Comparison of ENCODE assay signal across 29 cellular contexts in genomic region chr5:166324372-166324771, GRCh38.
"Had no signal": no experiment of that assay in that cellular context is flagged by ENCODE, and none has a peak within 500 bp of the region (broad histone marks: within the 10 kb centered on the region; RNA-seq: fewer than 3 reads in every experiment).

No MANE protein-coding gene starts in this region.

- H3K4me3 ChIP-seq: coronary artery, dorsolateral prefrontal cortex, gastrocnemius medialis, hepatocyte, skin epidermis, testis, transverse colon had no signal

- H3K4me1 Mint-ChIP-seq: activated CD4-positive, alpha-beta T cell treated with anti-CD3 and anti-CD28 coated beads, Interleukin-2, amount 10 ng/mL, durations not matched to agents 24 days and 14 days; activated naive CD8-positive, alpha-beta T cell treated with anti-CD3 and anti-CD28 coated beads, Interleukin-2, amount 10 ng/mL, durations not matched to agents 7 days and 5 days; naive thymus-derived CD8-positive, alpha-beta T cell had no signal

- H3K4me3 Mint-ChIP-seq: activated CD4-positive, alpha-beta memory T cell treated with anti-CD3 and anti-CD28 coated beads for 36 hours; activated CD4-positive, alpha-beta T cell treated with anti-CD3 and anti-CD28 coated beads, Interleukin-2, amount 10 ng/mL, durations not matched to agents 24 days and 14 days; activated naive CD4-positive, alpha-beta T cell treated with anti-CD3 and anti-CD28 coated beads for 36 hours; activated naive CD8-positive, alpha-beta T cell treated with anti-CD3 and anti-CD28 coated beads, Interleukin-2, amount 10 ng/mL, durations not matched to agents 7 days and 5 days; activated T-helper 1 cell treated with anti-CD3 and anti-CD28 coated beads, Interleukin-12 subunit alpha, Interleukin-12 subunit beta, Interleukin-2, Interleukin-4 antibody, amounts not matched to agents 30 ng/mL and 10 ng/mL and 1 ng/mL, durations not matched to agents 14 hours and 24 hours and 36 hours; naive thymus-derived CD8-positive, alpha-beta T cell had no signal

- H3K27me3 Mint-ChIP-seq: activated CD4-positive, alpha-beta memory T cell treated with anti-CD3 and anti-CD28 coated beads for 36 hours; activated CD4-positive, alpha-beta T cell treated with anti-CD3 and anti-CD28 coated beads, Interleukin-2, amount 10 ng/mL, durations not matched to agents 24 days and 14 days; activated naive CD8-positive, alpha-beta T cell treated with anti-CD3 and anti-CD28 coated beads, Interleukin-2, amount 10 ng/mL, durations not matched to agents 7 days and 5 days; naive thymus-derived CD8-positive, alpha-beta T cell had no signal

- H3K9me3 Mint-ChIP-seq: activated CD4-positive, alpha-beta T cell treated with anti-CD3 and anti-CD28 coated beads, Interleukin-2, amount 10 ng/mL, durations not matched to agents 24 days and 14 days; activated T-helper 1 cell treated with anti-CD3 and anti-CD28 coated beads, Interleukin-12 subunit alpha, Interleukin-12 subunit beta, Interleukin-2, Interleukin-4 antibody, amounts not matched to agents 30 ng/mL and 10 ng/mL and 1 ng/mL, durations not matched to agents 14 hours and 24 hours and 36 hours had no signal

- H3K27me3 ChIP-seq: brain microvascular endothelial cell, gastrocnemius medialis, hepatocyte, neutrophil, testis, transverse colon had no signal

- H3K4me1 ChIP-seq: gastrocnemius medialis, testis, transverse colon had no signal

- H2AFZ ChIP-seq: hepatocyte had no signal

- H3K27ac ChIP-seq: brain microvascular endothelial cell, coronary artery, dorsolateral prefrontal cortex, gastrocnemius medialis, hepatocyte, neutrophil, skin epidermis, testis, transverse colon, WERI-Rb-1 had no signal

- H3K4me2 ChIP-seq: hepatocyte had no signal

- DNase-seq: activated CD4-positive, alpha-beta memory T cell treated with anti-CD3 and anti-CD28 coated beads for 36 hours; activated CD4-positive, alpha-beta T cell treated with anti-CD3 and anti-CD28 coated beads, Interleukin-2, amount 10 ng/mL, durations not matched to agents 24 days and 14 days; activated CD4-positive, CD25-positive, alpha-beta regulatory T cell treated with anti-CD3 and anti-CD28 coated beads, Interleukin-2, amount 50 U/mL, for 72 hours; activated CD8-positive, alpha-beta memory T cell treated with anti-CD3 and anti-CD28 coated beads, Interleukin-2, amount 50 U/mL, for 4 hours; activated effector memory CD4-positive, alpha-beta T cell treated with anti-CD3 and anti-CD28 coated beads, Interleukin-2, amount 50 U/mL, for 16 hours; activated naive CD4-positive, alpha-beta T cell treated with anti-CD3 and anti-CD28 coated beads for 36 hours; activated naive CD8-positive, alpha-beta T cell treated with anti-CD3 and anti-CD28 coated beads, Interleukin-2, amount 10 ng/mL, durations not matched to agents 7 days and 5 days; activated T-cell treated with anti-CD3 and anti-CD28 coated beads, Interleukin-2, amount 50 U/mL, for 1 hour; brain microvascular endothelial cell; dorsolateral prefrontal cortex; effector memory CD4-positive, alpha-beta T cell; erythroblast; gastrocnemius medialis; glutamatergic neuron; left ventricle myocardium superior; midbrain; naive thymus-derived CD8-positive, alpha-beta T cell; stimulated activated CD4-positive, alpha-beta T cell treated with anti-CD3 and anti-CD28 coated beads, Interleukin-12 subunit alpha, Interleukin-12 subunit beta, amount 100 ng/mL, for 4 hours; stimulated activated CD4-positive, alpha-beta T cell treated with anti-CD3 and anti-CD28 coated beads, Interleukin-4, amount 100 ng/mL, for 1 hour; stimulated activated naive CD8-positive, alpha-beta T cell treated with anti-CD3 and anti-CD28 coated beads, Interleukin-15, Interleukin-2, amounts not matched to agents 100 U/mL and 50 U/mL, for 24 hours; testis; transverse colon; WERI-Rb-1 had no signal

- H3K9me3 ChIP-seq: gastrocnemius medialis, neutrophil, testis, transverse colon had no signal

- ATAC-seq: gastrocnemius medialis; left ventricle myocardium superior; naive thymus-derived CD8-positive, alpha-beta T cell; sciatic nerve; stimulated activated naive CD8-positive, alpha-beta T cell treated with anti-CD3 and anti-CD28 coated beads, Interleukin-15, Interleukin-2, amounts not matched to agents 100 U/mL and 50 U/mL, for 24 hours had no signal

- H3K27ac Mint-ChIP-seq: activated CD4-positive, alpha-beta memory T cell treated with anti-CD3 and anti-CD28 coated beads for 36 hours; activated CD4-positive, alpha-beta T cell treated with anti-CD3 and anti-CD28 coated beads, Interleukin-2, amount 10 ng/mL, durations not matched to agents 24 days and 14 days; activated naive CD4-positive, alpha-beta T cell treated with anti-CD3 and anti-CD28 coated beads for 36 hours; activated naive CD8-positive, alpha-beta T cell treated with anti-CD3 and anti-CD28 coated beads, Interleukin-2, amount 10 ng/mL, durations not matched to agents 7 days and 5 days; activated T-helper 1 cell treated with anti-CD3 and anti-CD28 coated beads, Interleukin-12 subunit alpha, Interleukin-12 subunit beta, Interleukin-2, Interleukin-4 antibody, amounts not matched to agents 30 ng/mL and 10 ng/mL and 1 ng/mL, durations not matched to agents 14 hours and 24 hours and 36 hours had no signal

- H3K36me3 Mint-ChIP-seq: activated CD4-positive, alpha-beta memory T cell treated with anti-CD3 and anti-CD28 coated beads for 36 hours; activated naive CD8-positive, alpha-beta T cell treated with anti-CD3 and anti-CD28 coated beads, Interleukin-2, amount 10 ng/mL, durations not matched to agents 7 days and 5 days; naive thymus-derived CD8-positive, alpha-beta T cell had no signal

- H3K79me2 ChIP-seq: hepatocyte had no signal

- H3K36me3 ChIP-seq: brain microvascular endothelial cell, gastrocnemius medialis, neutrophil, transverse colon, WERI-Rb-1 had no signal
